18 cellular contexts compared by ENCODE assay signal in genomic region chr2:47666332-47666731, GRCh38.
A peak's percentile ranks its signal among the peaks of the same experiment; 100 is the strongest.
DNase-seq lines count a peak whose midpoint lies in the region; TF ChIP-seq lines count a peak whose summit lies in the region.
"Had no signal": no experiment of that assay in that cellular context is flagged by ENCODE, and none has a peak within 500 bp of the region (broad histone marks: within the 10 kb centered on the region; RNA-seq: fewer than 3 reads in every experiment).

No MANE protein-coding gene starts in this region.

- no peak overlapping the region for H2AK5ac ChIP-seq in mesendoderm (ENCODE audit: low read length)

- H3K9ac ChIP-seq in Karpas-422 (ENCODE audit: low read length) (no peak overlapping the region), SU-DHL-6 (ENCODE audit: low read length) (no peak overlapping the region), mesendoderm (ENCODE audit: low read length) (no peak overlapping the region)

- no peak overlapping the region for H2AFZ ChIP-seq in Karpas-422 (ENCODE audit: low read length)
- no peak overlapping the region for H2AFZ ChIP-seq in SU-DHL-6 (ENCODE audit: low read depth, low read length, severe bottlenecking)
- H2AFZ ChIP-seq: GM23338 had no signal

- H3K18ac ChIP-seq in mesendoderm (ENCODE audit: low read length): no peak overlapping the region

- intact Hi-C loops in posterior cingulate gyrus (cut with DNase I): no loop called here

- peaks cover 26% of the 10 kb centered on the region for H3F3A ChIP-seq in SU-DHL-6 (ENCODE audit: insufficient read depth)

- H3K4me1 ChIP-seq in Karpas-422 (ENCODE audit: low read length): peaks cover 29% of the 10 kb centered on the region
- H3K4me1 ChIP-seq in mesendoderm (ENCODE audit: control insufficient read depth, low read depth, low read length): peaks cover 3% of the 10 kb centered on the region

- no peak overlapping the region for H3K4ac ChIP-seq in mesendoderm (ENCODE audit: low read depth, low read length)

- H4K5ac ChIP-seq in mesendoderm (ENCODE audit: low read length): no peak overlapping the region

- H2BK120ac ChIP-seq in mesendoderm (ENCODE audit: low read depth, low read length): no peak overlapping the region

- H3K9me3 ChIP-seq in Karpas-422 (ENCODE audit: low read length): no peaks in the 10 kb centered on the region
- H3K9me3 ChIP-seq in SU-DHL-6 (ENCODE audit: insufficient read depth, low read length): no peaks in the 10 kb centered on the region
- H3K9me3 ChIP-seq: HAP-1 had no signal

- no peaks in the 10 kb centered on the region for H3K79me1 ChIP-seq in mesendoderm (ENCODE audit: low read length)

- H3K27ac ChIP-seq in Karpas-422 (ENCODE audit: low read length): peak overlapping the region; percentile 25; the same call in 1 of the 2 replicates
- H3K27ac ChIP-seq in SU-DHL-6 (ENCODE audit: low read depth, low read length): 0 out of 2 replicates have a peak overlapping the region, but pooled peaks have one; percentile 9
- no peak overlapping the region for H3K27ac ChIP-seq in mesendoderm (ENCODE audit: low read depth, low read length)
- no peak overlapping the region for H3K27ac ChIP-seq in substantia nigra (ENCODE audit: low read depth, low read length, poor library complexity, severe bottlenecking)

- no peaks in the 10 kb centered on the region for H3K9me2 ChIP-seq in Karpas-422 (replicated peaks; ENCODE audit: insufficient read depth, low read length)
- H3K9me2 ChIP-seq in SU-DHL-6 (replicated peaks; ENCODE audit: insufficient read depth, low read length): no peaks in the 10 kb centered on the region

- TF ChIP-seq CTCF in SU-DHL-6 (IDR thresholded peaks at IDR 0.05; ENCODE audit: insufficient read depth, low read length, poor library complexity, severe bottlenecking): no peak

- no peaks in the 10 kb centered on the region for H3K79me2 ChIP-seq in Karpas-422 (ENCODE audit: low read length)
- H3K79me2 ChIP-seq in SU-DHL-6 (ENCODE audit: insufficient read depth, low read length): no peaks in the 10 kb centered on the region
- no peaks in the 10 kb centered on the region for H3K79me2 ChIP-seq in mesendoderm (ENCODE audit: control insufficient read depth, insufficient read depth, low read length)

- H2BK5ac ChIP-seq in mesendoderm (ENCODE audit: low read length): no peak overlapping the region

- peaks cover 3% of the 10 kb centered on the region; the same call in 1 of the 2 replicates for H3K36me3 ChIP-seq in Karpas-422 (ENCODE audit: insufficient read depth, low read length)
- H3K36me3 ChIP-seq in SU-DHL-6 (ENCODE audit: low read length): no peaks in the 10 kb centered on the region
- H3K36me3 ChIP-seq in mesendoderm (ENCODE audit: control insufficient read depth, insufficient read depth, low read length): no peaks in the 10 kb centered on the region
- H3K36me3 ChIP-seq: HAP-1 had no signal

- H3K27me3 ChIP-seq in Karpas-422 (ENCODE audit: low read length) (no peaks in the 10 kb centered on the region), SU-DHL-6 (ENCODE audit: low read length) (no peaks in the 10 kb centered on the region), mesendoderm (ENCODE audit: insufficient read depth, low read length, poor library complexity) (no peaks in the 10 kb centered on the region)

- H3K56ac ChIP-seq in mesendoderm (ENCODE audit: low read length): no peak overlapping the region

- no peak overlapping the region for H3K4me2 ChIP-seq in Karpas-422 (ENCODE audit: low read depth, low read length, poor library complexity, severe bottlenecking)
- no peak overlapping the region for H3K4me2 ChIP-seq in SU-DHL-6 (ENCODE audit: low read depth, low read length, poor library complexity, severe bottlenecking)
- no peak overlapping the region for H3K4me2 ChIP-seq in mesendoderm (ENCODE audit: low read length)
- H3K4me2 ChIP-seq: GM23338 had no signal

- no peak overlapping the region for H4K8ac ChIP-seq in mesendoderm (ENCODE audit: low read depth, low read length)

- no peak overlapping the region for H2BK15ac ChIP-seq in mesendoderm (replicated peaks; ENCODE audit: low read depth)

- H4K20me1 ChIP-seq in Karpas-422 (ENCODE audit: insufficient read depth, low read depth, low read length) (no peaks in the 10 kb centered on the region), SU-DHL-6 (ENCODE audit: low read depth, low read length) (no peaks in the 10 kb centered on the region)

- no peak for DNase-seq in Karpas-422
- peak; percentile 55 for DNase-seq in NCI-H146 (lab: John Stamatoyannopoulos, UW)
- DNase-seq in mesendoderm: peak; percentile 86
- DNase-seq in substantia nigra (lab: John Stamatoyannopoulos, UW): no peak
- no peak for DNase-seq in posterior cingulate gyrus
- DNase-seq in stimulated activated CD4-positive, alpha-beta T cell treated with anti-CD3 and anti-CD28 coated beads, Interleukin-12 subunit alpha, Interleukin-12 subunit beta, amount 100 ng/mL, for 4 hours: no peak
- DNase-seq: C1 segment of cervical spinal cord; Calu3; CD4-positive, alpha-beta memory T cell; COR-L47; DMS79; EL; GDM1; HFFc6 had no signal

- no peak overlapping the region for H3K23ac ChIP-seq in mesendoderm (ENCODE audit: low read length)

- H3K4me3 ChIP-seq in Karpas-422 (ENCODE audit: low read length) (no peak overlapping the region), SU-DHL-6 (ENCODE audit: insufficient read depth, low read length, poor library complexity, severe bottlenecking) (no peak overlapping the region), mesendoderm (ENCODE audit: low read length) (no peak overlapping the region)
- H3K4me3 ChIP-seq: GM12878, GM23338, HAP-1 had no signal

Comparison
In these comparisons a context has a peak if more than half of its experiments do, and no peak if none do; other contexts are left out.
1. DNase-seq: peak in NCI-H146 (single experiment) and mesendoderm (single experiment); none in Karpas-422 (single experiment), substantia nigra (0 of 49), posterior cingulate gyrus (0 of 10) and stimulated activated CD4-positive, alpha-beta T cell treated with anti-CD3 and anti-CD28 coated beads, Interleukin-12 subunit alpha, Interleukin-12 subunit beta, amount 100 ng/mL, for 4 hours (single experiment).
2. H3K27ac ChIP-seq: peak in Karpas-422 (single experiment) and SU-DHL-6 (single experiment); none in mesendoderm (single experiment) and substantia nigra (single experiment).